ENCODE assay signal across 36 cellular contexts in genomic region chr2:182779323-182779722, GRCh38.
"Had no signal": no experiment of that assay in that cellular context is flagged by ENCODE, and none has a peak within 500 bp of the region (broad histone marks: within the 10 kb centered on the region; RNA-seq: fewer than 3 reads in every experiment).

No MANE protein-coding gene starts in this region.

- H3K9me3 ChIP-seq: body of pancreas, breast epithelium had no signal

- FAIRE-seq: astrocyte had no signal

- ATAC-seq: activated CD4-positive, alpha-beta T cell treated with anti-CD3 and anti-CD28 coated beads for 36 hours; activated CD4-positive, CD25-positive, alpha-beta regulatory T cell treated with anti-CD3 and anti-CD28 coated beads, Interleukin-2, amount 50 U/mL, for 24 hours; activated CD8-positive, alpha-beta memory T cell treated with anti-CD3 and anti-CD28 coated beads, Interleukin-2, amount 10 ng/mL, durations not matched to agents 7 days and 5 days; activated CD8-positive, alpha-beta T cell treated with anti-CD3 and anti-CD28 coated beads, Interleukin-2, amount 10 ng/mL, durations not matched to agents 7 days and 5 days; activated naive CD8-positive, alpha-beta T cell treated with anti-CD3 and anti-CD28 coated beads, Interleukin-2, amount 50 U/mL, for 24 hours; body of pancreas had no signal

- H3K36me3 ChIP-seq: breast epithelium had no signal

- H3K4me1 Mint-ChIP-seq: activated CD4-positive, alpha-beta memory T cell treated with anti-CD3 and anti-CD28 coated beads, Interleukin-2, amount 10 ng/mL, durations not matched to agents 7 days and 5 days; activated CD4-positive, alpha-beta T cell treated with anti-CD3 and anti-CD28 coated beads for 36 hours; activated CD4-positive, alpha-beta T cell treated with anti-CD3 and anti-CD28 coated beads, Interleukin-2, amount 10 ng/mL, durations not matched to agents 7 days and 5 days; activated CD8-positive, alpha-beta memory T cell treated with anti-CD3 and anti-CD28 coated beads, Interleukin-2, amount 10 ng/mL, durations not matched to agents 7 days and 5 days; activated naive CD4-positive, alpha-beta T cell treated with anti-CD3 and anti-CD28 coated beads, Interleukin-2, amount 10 ng/mL, durations not matched to agents 7 days and 5 days; activated naive CD4-positive, alpha-beta T cell treated with anti-CD3 and anti-CD28 coated beads, Interleukin-2, amount 50 U/mL, for 24 hours; activated naive CD8-positive, alpha-beta T cell treated with anti-CD3 and anti-CD28 coated beads, Interleukin-2, amount 10 ng/mL, durations not matched to agents 7 days and 5 days; activated naive CD8-positive, alpha-beta T cell treated with anti-CD3 and anti-CD28 coated beads, Interleukin-2, amount 50 U/mL, for 24 hours had no signal

- H3K9me3 Mint-ChIP-seq: activated CD4-positive, alpha-beta memory T cell treated with anti-CD3 and anti-CD28 coated beads, Interleukin-2, amount 10 ng/mL, durations not matched to agents 7 days and 5 days; activated CD4-positive, alpha-beta T cell treated with anti-CD3 and anti-CD28 coated beads, Interleukin-2, amount 10 ng/mL, durations not matched to agents 7 days and 5 days; activated naive CD4-positive, alpha-beta T cell treated with anti-CD3 and anti-CD28 coated beads, Interleukin-2, amount 50 U/mL, for 24 hours; T-helper 2 cell treated with Interferon-gamma antibody and Interleukin-4, amounts not matched to agents 5 μg/mL and 100 μg/mL, for 36 hours had no signal

- H3K27ac Mint-ChIP-seq: activated CD4-positive, alpha-beta memory T cell treated with anti-CD3 and anti-CD28 coated beads, Interleukin-2, amount 10 ng/mL, durations not matched to agents 7 days and 5 days; activated CD4-positive, alpha-beta T cell treated with anti-CD3 and anti-CD28 coated beads for 36 hours; activated CD4-positive, alpha-beta T cell treated with anti-CD3 and anti-CD28 coated beads, Interleukin-2, amount 10 ng/mL, durations not matched to agents 7 days and 5 days; activated CD8-positive, alpha-beta memory T cell treated with anti-CD3 and anti-CD28 coated beads, Interleukin-2, amount 10 ng/mL, durations not matched to agents 7 days and 5 days; activated CD8-positive, alpha-beta T cell treated with anti-CD3 and anti-CD28 coated beads, Interleukin-2, amount 10 ng/mL, durations not matched to agents 7 days and 5 days; activated naive CD4-positive, alpha-beta T cell treated with anti-CD3 and anti-CD28 coated beads, Interleukin-2, amount 10 ng/mL, durations not matched to agents 7 days and 5 days; activated naive CD4-positive, alpha-beta T cell treated with anti-CD3 and anti-CD28 coated beads, Interleukin-2, amount 50 U/mL, for 24 hours; activated naive CD8-positive, alpha-beta T cell; activated naive CD8-positive, alpha-beta T cell treated with anti-CD3 and anti-CD28 coated beads, Interleukin-2, amount 10 ng/mL, durations not matched to agents 7 days and 5 days; activated naive CD8-positive, alpha-beta T cell treated with anti-CD3 and anti-CD28 coated beads, Interleukin-2, amount 50 U/mL, for 24 hours; activated T-cell treated with anti-CD3 and anti-CD28 coated beads, Interleukin-2, amount 50 U/mL, for 24 hours; activated T-helper 2 cell treated with anti-CD3 and anti-CD28 coated beads, Interferon-gamma antibody, Interleukin-2, Interleukin-4, amounts not matched to agents 10 μg/mL and 5 μg/mL and 100 μg/mL, durations not matched to agents 14 hours and 24 hours and 36 hours; T-helper 1 cell treated with Interleukin-12 subunit alpha and Interleukin-12 subunit beta and Interleukin-4 antibody, amounts not matched to agents 30 μg/mL and 1 μg/mL, for 36 hours; T-helper 2 cell treated with Interferon-gamma antibody and Interleukin-4, amounts not matched to agents 5 μg/mL and 100 μg/mL, for 36 hours had no signal

- H3K27me3 ChIP-seq: body of pancreas, brain microvascular endothelial cell, breast epithelium had no signal

- H3K4me3 ChIP-seq: body of pancreas, breast epithelium had no signal

- DNase-seq: activated CD4-positive, alpha-beta memory T cell treated with anti-CD3 and anti-CD28 coated beads, Interleukin-2, amount 10 ng/mL, durations not matched to agents 7 days and 5 days; activated CD4-positive, alpha-beta T cell treated with anti-CD3 and anti-CD28 coated beads for 1 hour; activated CD4-positive, alpha-beta T cell treated with anti-CD3 and anti-CD28 coated beads for 36 hours; activated CD4-positive, alpha-beta T cell treated with anti-CD3 and anti-CD28 coated beads for 48 hours; activated CD4-positive, alpha-beta T cell treated with anti-CD3 and anti-CD28 coated beads, Interleukin-2, amount 10 ng/mL, durations not matched to agents 7 days and 5 days; activated CD4-positive, alpha-beta T cell treated with anti-CD3 and anti-CD28 coated beads, Interleukin-2, amount 50 U/mL, for 48 hours; activated CD4-positive, CD25-positive, alpha-beta regulatory T cell; activated CD8-positive, alpha-beta memory T cell treated with anti-CD3 and anti-CD28 coated beads for 24 hours; activated CD8-positive, alpha-beta memory T cell treated with anti-CD3 and anti-CD28 coated beads, Interleukin-2, amount 10 ng/mL, durations not matched to agents 7 days and 5 days; activated CD8-positive, alpha-beta memory T cell treated with anti-CD3 and anti-CD28 coated beads, Interleukin-2, amount 50 U/mL, for 48 hours; activated CD8-positive, alpha-beta T cell treated with anti-CD3 and anti-CD28 coated beads, Interleukin-2, amount 10 ng/mL, durations not matched to agents 7 days and 5 days; activated effector memory CD4-positive, alpha-beta T cell treated with Interleukin-2 at 50 U/mL for 16 hours; activated gamma-delta T cell; activated naive CD4-positive, alpha-beta T cell treated with anti-CD3 and anti-CD28 coated beads, Interleukin-2, amount 10 ng/mL, durations not matched to agents 7 days and 5 days; activated naive CD4-positive, alpha-beta T cell treated with Interleukin-2 at 50 U/mL for 16 hours; activated naive CD8-positive, alpha-beta T cell treated with anti-CD3 and anti-CD28 coated beads, Interleukin-2, amount 10 ng/mL, durations not matched to agents 7 days and 5 days; activated naive CD8-positive, alpha-beta T cell treated with anti-CD3 and anti-CD28 coated beads, Interleukin-2, amount 50 U/mL, for 24 hours; activated T-cell treated with anti-CD3 and anti-CD28 coated beads, Interleukin-2, amount 50 U/mL, for 24 hours; activated T-cell treated with anti-CD3 and anti-CD28 coated beads, Interleukin-2, amount 50 U/mL, for 48 hours; amygdala; anterior cingulate cortex; body of pancreas; brain microvascular endothelial cell; central memory CD4-positive, alpha-beta T cell; T-helper 1 cell; T-helper 2 cell; T-helper 9 cell had no signal

- H3K4me3 Mint-ChIP-seq: activated CD4-positive, alpha-beta memory T cell treated with anti-CD3 and anti-CD28 coated beads, Interleukin-2, amount 10 ng/mL, durations not matched to agents 7 days and 5 days; activated CD4-positive, alpha-beta T cell treated with anti-CD3 and anti-CD28 coated beads for 36 hours; activated CD4-positive, alpha-beta T cell treated with anti-CD3 and anti-CD28 coated beads, Interleukin-2, amount 10 ng/mL, durations not matched to agents 7 days and 5 days; activated CD8-positive, alpha-beta memory T cell treated with anti-CD3 and anti-CD28 coated beads, Interleukin-2, amount 10 ng/mL, durations not matched to agents 7 days and 5 days; activated CD8-positive, alpha-beta T cell treated with anti-CD3 and anti-CD28 coated beads, Interleukin-2, amount 10 ng/mL, durations not matched to agents 7 days and 5 days; activated naive CD4-positive, alpha-beta T cell treated with anti-CD3 and anti-CD28 coated beads, Interleukin-2, amount 10 ng/mL, durations not matched to agents 7 days and 5 days; activated naive CD4-positive, alpha-beta T cell treated with anti-CD3 and anti-CD28 coated beads, Interleukin-2, amount 50 U/mL, for 24 hours; activated naive CD8-positive, alpha-beta T cell; activated naive CD8-positive, alpha-beta T cell treated with anti-CD3 and anti-CD28 coated beads, Interleukin-2, amount 10 ng/mL, durations not matched to agents 7 days and 5 days; activated naive CD8-positive, alpha-beta T cell treated with anti-CD3 and anti-CD28 coated beads, Interleukin-2, amount 50 U/mL, for 24 hours; activated T-cell treated with anti-CD3 and anti-CD28 coated beads, Interleukin-2, amount 50 U/mL, for 24 hours; T-helper 1 cell treated with Interleukin-12 subunit alpha and Interleukin-12 subunit beta and Interleukin-4 antibody, amounts not matched to agents 30 μg/mL and 1 μg/mL, for 36 hours; T-helper 2 cell treated with Interferon-gamma antibody and Interleukin-4, amounts not matched to agents 5 μg/mL and 100 μg/mL, for 36 hours had no signal

- H3K27me3 Mint-ChIP-seq: activated CD4-positive, alpha-beta memory T cell treated with anti-CD3 and anti-CD28 coated beads, Interleukin-2, amount 10 ng/mL, durations not matched to agents 7 days and 5 days; activated CD4-positive, alpha-beta T cell treated with anti-CD3 and anti-CD28 coated beads for 36 hours; activated CD4-positive, alpha-beta T cell treated with anti-CD3 and anti-CD28 coated beads, Interleukin-2, amount 10 ng/mL, durations not matched to agents 7 days and 5 days; activated CD8-positive, alpha-beta memory T cell treated with anti-CD3 and anti-CD28 coated beads, Interleukin-2, amount 10 ng/mL, durations not matched to agents 7 days and 5 days; activated naive CD4-positive, alpha-beta T cell treated with anti-CD3 and anti-CD28 coated beads, Interleukin-2, amount 10 ng/mL, durations not matched to agents 7 days and 5 days; activated naive CD4-positive, alpha-beta T cell treated with anti-CD3 and anti-CD28 coated beads, Interleukin-2, amount 50 U/mL, for 24 hours; activated naive CD8-positive, alpha-beta T cell; activated naive CD8-positive, alpha-beta T cell treated with anti-CD3 and anti-CD28 coated beads, Interleukin-2, amount 10 ng/mL, durations not matched to agents 7 days and 5 days; activated naive CD8-positive, alpha-beta T cell treated with anti-CD3 and anti-CD28 coated beads, Interleukin-2, amount 50 U/mL, for 24 hours; activated T-cell treated with anti-CD3 and anti-CD28 coated beads, Interleukin-2, amount 50 U/mL, for 24 hours had no signal

- H3K4me1 ChIP-seq: body of pancreas, breast epithelium had no signal

- H3K27ac ChIP-seq: body of pancreas, brain microvascular endothelial cell, breast epithelium, VCaP had no signal
